In genomic region chr5:150263801-150264621, GRCh38 we compare ENCODE assay signal across 8 cellular contexts. TPM values are rescaled to one million over a fixed set of nuclear protein-coding genes. Genes with fewer than 3 reads are reported as not detected.
DNase-seq lines count a peak whose midpoint lies in the region; ATAC-seq, FAIRE-seq and TF ChIP-seq lines count a peak whose summit lies in the region.

No MANE protein-coding gene starts in this region.

- H3K36me3 ChIP-seq in body of pancreas (replicated peaks in 1 of 2; ENCODE audit: insufficient read depth in 1 of 2, low read depth in 2 of 2) (no peaks in the 10 kb centered on the region), HepG2 (replicated peaks in 1 of 2; ENCODE audit: control insufficient read depth in 1 of 2, insufficient read depth in 2 of 2, low read length in 2 of 2) (no peaks in the 10 kb centered on the region)

- no peaks in the 10 kb centered on the region for H3K9me3 Mint-ChIP-seq in natural killer cell

- TF ChIP-seq CTCF in body of pancreas (IDR thresholded peaks at IDR 0.05) (no peak), HepG2 (CRISPR knock-in tag; IDR thresholded peaks at IDR 0.05) (no peak), natural killer cell (IDR thresholded peaks at IDR 0.05) (no peak)

- H3K9me3 ChIP-seq in body of pancreas: no peaks in the 10 kb centered on the region
- H3K9me3 ChIP-seq in HepG2 (ENCODE audit: low read length): no peaks in the 10 kb centered on the region

- TF ChIP-seq RAD21 in HepG2 (CRISPR knock-in tag; IDR thresholded peaks at IDR 0.05): no peak

- TF ChIP-seq POLR2A in body of pancreas (IDR thresholded peaks at IDR 0.05): no peak
- TF ChIP-seq POLR2A in HepG2 (IDR thresholded peaks at IDR 0.05; ENCODE audit: insufficient read depth in 1 of 2, low read depth in 2 of 2, low read length in 2 of 2): no peak

- BruUV-seq in HepG2 (replicated peaks; lab: Mats Ljungman, UMichigan): no TSS peak

- H3K27me3 ChIP-seq in body of pancreas (no peaks in the 10 kb centered on the region), HepG2 (ENCODE audit: control insufficient read depth in 1 of 2, insufficient read depth in 2 of 2, low read length in 2 of 2) (peaks cover 4 to 45% of the 10 kb centered on the region in 2 experiments; a peak in 3 of 5 replicates)

- H3K79me2 ChIP-seq in HepG2 (ENCODE audit: insufficient read depth, low read length): no peaks in the 10 kb centered on the region

- H2AFZ ChIP-seq in HepG2 (ENCODE audit: low read length): no peak overlapping the region

- TF ChIP-seq EP300 in HepG2 (IDR thresholded peaks at IDR 0.05; ENCODE audit: low read depth in 2 of 2, low read length in 2 of 2) (no peak), HepG2 (CRISPR knock-in tag; IDR thresholded peaks at IDR 0.05; ENCODE audit: borderline replicate concordance) (no peak)

- no peak overlapping the region for H3K4me2 ChIP-seq in HepG2 (ENCODE audit: low read depth, low read length)

- H3K27ac ChIP-seq in body of pancreas (no peak overlapping the region), HepG2 (ENCODE audit: extremely low read length, insufficient read depth, low read length) (no peak overlapping the region)

- H3K27me3 Mint-ChIP-seq in natural killer cell (ENCODE audit: low read depth in 2 of 2): peaks cover 0 to 2% of the 10 kb centered on the region in 2 donors

- peaks cover 41% of the 10 kb centered on the region for H3K4me1 ChIP-seq in body of pancreas
- peaks cover 52% of the 10 kb centered on the region for H3K4me1 ChIP-seq in HepG2 (ENCODE audit: insufficient read depth, low read length)

- no peak overlapping the region for H3K4me3 Mint-ChIP-seq in natural killer cell

- H3K4me1 Mint-ChIP-seq in natural killer cell: no peaks in the 10 kb centered on the region

- ATAC-seq in body of pancreas (peak; percentile 71), HepG2 (peak; percentile 41), natural killer cell (no peak), GM19455 (IDR thresholded peaks at IDR 0.05; ENCODE audit: unreplicated experiment) (no peak)

- H3K36me3 Mint-ChIP-seq in natural killer cell: no peaks in the 10 kb centered on the region

- peak; percentile 87 for DNase-seq in AG08396 (ENCODE audit: low spot score)
- DNase-seq in M059J (ENCODE audit: low read depth): peak; percentile 99
- DNase-seq in body of pancreas: peak; percentile 58 to 91 (median 67)
- no peak for DNase-seq in HepG2 (ENCODE audit: low spot score)
- DNase-seq in natural killer cell: no peak
- no peak for DNase-seq in activated CD4-positive, alpha-beta T cell treated with anti-CD3 and anti-CD28 coated beads, Interleukin-2, amount 50 U/mL, for 1 hour
- no peak for DNase-seq in T-helper 2 cell

- CTCF ChIA-PET in HepG2 (lab: Yijun Ruan, JAX; ENCODE audit: low intra/inter-chr PET ratio, low total read pairs): no interaction called here

- in situ Hi-C loops in HepG2 (cut with HindIII; ENCODE audit: extremely low pct_ligation_motif_present, low pct_unique_long_range_greater_than_20kb): no loop called here

- H4K20me1 ChIP-seq in HepG2 (ENCODE audit: insufficient read depth, low read length): no peaks in the 10 kb centered on the region

- WGBS in body of pancreas, 2 donors: 39 to 51% methylated on average over 10 to 11 of the region's 11 CpGs
- 42% methylated on average over 6 of the region's 11 CpGs for WGBS in HepG2 (ENCODE audit: low lambda C conversion rate)

- H3K9ac ChIP-seq in HepG2 (ENCODE audit: insufficient read depth, low read depth, low read length): no peak overlapping the region

- POLR2A ChIA-PET in HepG2 (lab: Yijun Ruan, JAX): no interaction called here

- no peak for FAIRE-seq in HepG2 (lab: Jason Lieb, UNC)

- H3K27ac Mint-ChIP-seq in natural killer cell: no peak overlapping the region

- H3K4me3 ChIP-seq in body of pancreas (no peak overlapping the region), HepG2 (replicated peaks in 1 of 3; ENCODE audit: insufficient read depth in 1 of 3, low read depth in 2 of 3, low read length in 3 of 3) (no peak overlapping the region)

- intact Hi-C loops in body of pancreas (cut with DNase I): no loop called here
- intact Hi-C loops in HepG2 (cut with micrococcal nuclease; ENCODE audit: unreplicated experiment): no loop called here
- intact Hi-C loops in natural killer cell (cut with micrococcal nuclease): no loop called here

TF ChIP-seq in HepG2, 621 proteins besides CTCF, POLR2A, EP300 and RAD21:
- TF ChIP-seq ZNF652 (CRISPR knock-in tag; IDR thresholded peaks at IDR 0.05; ENCODE audit: borderline replicate concordance, low read depth): peak; percentile 68
- 0 out of 2 replicates have a peak, but pooled peaks have one; percentile 22 for TF ChIP-seq FOSL2 (CRISPR knock-in tag; IDR thresholded peaks at IDR 0.05)
- no peak for TF ChIP-seq KMT2A (CRISPR knock-in tag; IDR thresholded peaks at IDR 0.05)
- TF ChIP-seq ZNF768 (CRISPR knock-in tag; IDR thresholded peaks at IDR 0.05): peak; percentile 96
- TF ChIP-seq HNRNPL (IDR thresholded peaks at IDR 0.05; ENCODE audit: low read depth, low read length): 0 out of 2 replicates have a peak, but pooled peaks have one; percentile 46
- no peak for TF ChIP-seq ZIK1 (CRISPR knock-in tag; IDR thresholded peaks at IDR 0.05; ENCODE audit: borderline replicate concordance, low read depth)

RNA-seq across cellular contexts. Expression of gene CAMK2A, which starts 25.6 kb away (rescaled TPM):
- total RNA-seq in M059J (2014; rRNA removed; shearing (Covaris generic)): 0.17 and 1.0 TPM in 2 replicates
- under 1 TPM in 1 of 2 donors, not detected in 1; 0.26 TPM for total RNA-seq in body of pancreas
- 0.11 TPM in 1 of 2 replicates, not detected in the other for total RNA-seq in HepG2 (2016; rRNA removed; fragmentation: Illumina TruSeq; extraction: Trizol)
- total RNA-seq in HepG2 (2016; cell fraction: cytosol; rRNA removed; fragmentation: Illumina TruSeq; extraction: Trizol; ENCODE audit: low read depth): not detected in 2 replicates
- 0.03 and 0.09 TPM in 2 replicates for total RNA-seq in HepG2 (2016; cell fraction: insoluble cytoplasmic fraction; rRNA removed; fragmentation: Illumina TruSeq; extraction: Trizol)
- not detected in 2 replicates for total RNA-seq in HepG2 (2016; cell fraction: membrane; rRNA removed; fragmentation: Illumina TruSeq; extraction: Trizol)
- total RNA-seq in HepG2 (2016; cell fraction: nucleus; rRNA removed; fragmentation: Illumina TruSeq; extraction: Trizol): 0.25 and 0.40 TPM in 2 replicates
- polyA plus RNA-seq in HepG2 (2011; rRNA removed): 0.16 TPM in 1 of 2 replicates, not detected in the other
- 0.03 and 0.04 TPM in 2 replicates for polyA plus RNA-seq in HepG2 (2011; cell fraction: cytosol; rRNA removed)
- polyA plus RNA-seq in HepG2 (2011; cell fraction: nucleus; rRNA removed): 0.09 and 0.39 TPM in 2 replicates
- 0.03 and 0.08 TPM in 2 replicates for polyA plus RNA-seq in HepG2 (2012)
- polyA plus RNA-seq in HepG2 (2016; cell fraction: cytosol; fragmentation: Illumina TruSeq; extraction: Trizol; ENCODE audit: low read depth): 0.06 TPM in 1 of 2 replicates, not detected in the other
- polyA plus RNA-seq in HepG2 (2016; cell fraction: insoluble cytoplasmic fraction; fragmentation: Illumina TruSeq; extraction: Trizol; ENCODE audit: low read depth): 0.05 TPM in 1 of 2 replicates, not detected in the other
- polyA plus RNA-seq in HepG2 (2016; cell fraction: membrane; fragmentation: Illumina TruSeq; extraction: Trizol; ENCODE audit: low read depth): not detected in 2 replicates
- polyA plus RNA-seq in HepG2 (2016; cell fraction: nucleus; fragmentation: Illumina TruSeq; extraction: Trizol; ENCODE audit: insufficient read depth, low read depth): 0.34 and 0.43 TPM in 2 replicates
- 0.14 TPM in 1 of 2 replicates, not detected in the other for polyA minus RNA-seq in HepG2 (2011; rRNA and poly(A)+ RNA removed; ENCODE audit: low replicate concordance)
- not detected in 2 replicates for polyA minus RNA-seq in HepG2 (2011; cell fraction: cytosol; rRNA and poly(A)+ RNA removed)
- polyA minus RNA-seq in HepG2 (2011; cell fraction: nucleus; rRNA and poly(A)+ RNA removed): 0.12 TPM in 1 of 2 replicates, not detected in the other
- under 1 TPM in 1 of 3 donors, not detected in 2; 0.38 TPM for total RNA-seq in natural killer cell

RNA-seq across cellular contexts. Expression of gene ARSI, which starts 38.7 kb away (rescaled TPM):
- 32.7 and 51.2 TPM in 2 replicates for total RNA-seq in M059J (2014; rRNA removed; shearing (Covaris generic))
- total RNA-seq in body of pancreas (under 1 TPM in 1 of 2 donors, not detected in 1; 0.26 TPM), HepG2 (2016; rRNA removed; fragmentation: Illumina TruSeq; extraction: Trizol) (17.6 and 33.9 TPM in 2 replicates), natural killer cell (under 1 TPM in 1 of 3 donors, not detected in 2; 0.19 TPM)
- total RNA-seq in HepG2 (2016; cell fraction: cytosol; rRNA removed; fragmentation: Illumina TruSeq; extraction: Trizol; ENCODE audit: low read depth): 3.1 and 3.4 TPM in 2 replicates
- 21.4 and 37.4 TPM in 2 replicates for total RNA-seq in HepG2 (2016; cell fraction: insoluble cytoplasmic fraction; rRNA removed; fragmentation: Illumina TruSeq; extraction: Trizol)
- 11.0 and 13.0 TPM in 2 replicates for total RNA-seq in HepG2 (2016; cell fraction: membrane; rRNA removed; fragmentation: Illumina TruSeq; extraction: Trizol)
- total RNA-seq in HepG2 (2016; cell fraction: nucleus; rRNA removed; fragmentation: Illumina TruSeq; extraction: Trizol): 25.8 and 28.7 TPM in 2 replicates
- polyA plus RNA-seq in HepG2 (2011; rRNA removed): 4.2 and 6.4 TPM in 2 replicates
- polyA plus RNA-seq in HepG2 (2011; cell fraction: cytosol; rRNA removed): 6.1 and 8.6 TPM in 2 replicates
- polyA plus RNA-seq in HepG2 (2011; cell fraction: nucleus; rRNA removed): 5.3 and 5.7 TPM in 2 replicates
- polyA plus RNA-seq in HepG2 (2012): 2.2 and 3.5 TPM in 2 replicates
- polyA plus RNA-seq in HepG2 (2016; cell fraction: cytosol; fragmentation: Illumina TruSeq; extraction: Trizol; ENCODE audit: low read depth): 2.1 and 2.4 TPM in 2 replicates
- 14.2 and 17.0 TPM in 2 replicates for polyA plus RNA-seq in HepG2 (2016; cell fraction: insoluble cytoplasmic fraction; fragmentation: Illumina TruSeq; extraction: Trizol; ENCODE audit: low read depth)
- 5.0 and 7.0 TPM in 2 replicates for polyA plus RNA-seq in HepG2 (2016; cell fraction: membrane; fragmentation: Illumina TruSeq; extraction: Trizol; ENCODE audit: low read depth)
- 29.1 and 30.1 TPM in 2 replicates for polyA plus RNA-seq in HepG2 (2016; cell fraction: nucleus; fragmentation: Illumina TruSeq; extraction: Trizol; ENCODE audit: insufficient read depth, low read depth)
- 0.07 and 16.9 TPM in 2 replicates for polyA minus RNA-seq in HepG2 (2011; rRNA and poly(A)+ RNA removed; ENCODE audit: low replicate concordance)
- 5.9 and 6.4 TPM in 2 replicates for polyA minus RNA-seq in HepG2 (2011; cell fraction: cytosol; rRNA and poly(A)+ RNA removed)
- polyA minus RNA-seq in HepG2 (2011; cell fraction: nucleus; rRNA and poly(A)+ RNA removed): 4.8 and 6.6 TPM in 2 replicates

Comparison
In these comparisons a context has a peak if more than half of its experiments do, and no peak if none do; other contexts are left out.
1. DNase-seq: peak in AG08396 (single experiment), M059J (single experiment) and body of pancreas (4 of 4); none in HepG2 (single experiment), natural killer cell (single experiment), activated CD4-positive, alpha-beta T cell treated with anti-CD3 and anti-CD28 coated beads, Interleukin-2, amount 50 U/mL, for 1 hour (single experiment) and T-helper 2 cell (0 of 5).
2. ATAC-seq: peak in body of pancreas (single experiment) and HepG2 (single experiment); none in natural killer cell (0 of 3) and GM19455 (single experiment).